9 cellular contexts compared by ENCODE assay signal in genomic region chr1:39213511-39214002, GRCh38. TPM values are rescaled to one million over a fixed set of nuclear protein-coding genes. Genes with fewer than 3 reads are reported as not detected.
DNase-seq lines count a peak whose midpoint lies in the region; ATAC-seq, FAIRE-seq and TF ChIP-seq lines count a peak whose summit lies in the region.
"Had no signal": no experiment of that assay in that cellular context is flagged by ENCODE, and none has a peak within 500 bp of the region (broad histone marks: within the 10 kb centered on the region; RNA-seq: fewer than 3 reads in every experiment).

No MANE protein-coding gene starts in this region.

- dilution Hi-C loops in endothelial cell of umbilical vein (cut with MboI; ENCODE audit: extremely low pct_ligation_motif_present, low sequenced_read_pairs), result no loop called here

- peaks cover 91% of the 10 kb centered on the region for H3K79me2 ChIP-seq in endothelial cell of umbilical vein (ENCODE audit: control insufficient read depth, insufficient read depth, low read length)

- peaks cover 9% of the 10 kb centered on the region for H4K20me1 ChIP-seq in endothelial cell of umbilical vein (replicated peaks; ENCODE audit: control insufficient read depth, extremely low read depth, insufficient read depth, low read length)

- peak overlapping the region; percentile 28 for H3K4me2 ChIP-seq in endothelial cell of umbilical vein (ENCODE audit: insufficient read depth, low read length)

- no TSS peak for BruUV-seq in endothelial cell of umbilical vein (replicated peaks; lab: Mats Ljungman, UMichigan)

- TF ChIP-seq CTCF in endothelial cell of umbilical vein (IDR thresholded peaks at IDR 0.05; ENCODE audit: extremely low read depth in 1 of 2, insufficient read depth in 1 of 2, low read depth in 1 of 2, low read length in 2 of 2), result no peak
- no peak for TF ChIP-seq CTCF in pancreas (IDR thresholded peaks at IDR 0.05)

- DNase-seq in CD1c-positive myeloid dendritic cell (ENCODE audit: extremely low spot score) (peak; percentile 35), OCI-M1 (lab: John Stamatoyannopoulos, UW) (peak; percentile 57), endothelial cell of umbilical vein (ENCODE audit: low read depth, low spot score) (peak; percentile 41), pancreas (no peak), inferior parietal cortex (ENCODE audit: extremely low spot score) (no peak)
- DNase-seq in stimulated activated CD8-positive, alpha-beta memory T cell treated with anti-CD3 and anti-CD28 coated beads, Interleukin-4, amount 100 ng/mL, for 48 hours, result no peak

- H3K9ac ChIP-seq in endothelial cell of umbilical vein (replicated peaks; ENCODE audit: extremely low read depth, insufficient read depth, low read length), result no peak overlapping the region

- H3K4me1 ChIP-seq in endothelial cell of umbilical vein (ENCODE audit: control insufficient read depth, extremely low read depth, insufficient read depth, low read length) (peaks cover 34% of the 10 kb centered on the region), pancreas (peaks cover 9 to 31% (median 18%) of the 10 kb centered on the region in 3 donors)

- H3K27ac ChIP-seq in endothelial cell of umbilical vein (ENCODE audit: insufficient read depth, low read depth, low read length), result peak overlapping the region; percentile 32
- peak overlapping the region; percentile 9 to 45 (median 30) for H3K27ac ChIP-seq in pancreas

- H3K36me3 ChIP-seq in endothelial cell of umbilical vein (ENCODE audit: control insufficient read depth in 2 of 2, extremely low read depth in 1 of 2, insufficient read depth in 2 of 2, low read length in 2 of 2) (no peaks in the 10 kb centered on the region), pancreas (no peaks in the 10 kb centered on the region)

- no peak for TF ChIP-seq POLR2A in endothelial cell of umbilical vein (IDR thresholded peaks at IDR 0.05; ENCODE audit: low read depth, low read length)

- FAIRE-seq in endothelial cell of umbilical vein (lab: Jason Lieb, UNC), result no peak
- FAIRE-seq in pancreas (lab: Jason Lieb, UNC), result no peak
- FAIRE-seq: colon had no signal

- 63 to 67% methylated on average over 7 of the region's 7 CpGs for WGBS in pancreas, 2 donors

- CTCF ChIA-PET in endothelial cell of umbilical vein (lab: Charles Lee), result interaction anchor here (1.0 to 4.8 kb wide), 11 partner anchors 9 to 174 kb away, joined by 3 to 41 read pairs (median 5); partner anchors contain the start of gene MACF1

- H2AFZ ChIP-seq in endothelial cell of umbilical vein (ENCODE audit: low read depth, low read length), result no peak overlapping the region

- H3K9me3 ChIP-seq in endothelial cell of umbilical vein (replicated peaks; ENCODE audit: control insufficient read depth, insufficient read depth, low read length) (no peaks in the 10 kb centered on the region), pancreas (no peaks in the 10 kb centered on the region)

- no peaks in the 10 kb centered on the region for H3K9me1 ChIP-seq in endothelial cell of umbilical vein (replicated peaks; ENCODE audit: control insufficient read depth, extremely low read depth, insufficient read depth, low read length)

- no peaks in the 10 kb centered on the region for H3K27me3 ChIP-seq in endothelial cell of umbilical vein (ENCODE audit: control insufficient read depth in 2 of 2, insufficient read depth in 2 of 2, low read length in 2 of 2)
- no peaks in the 10 kb centered on the region for H3K27me3 ChIP-seq in pancreas

- POLR2A ChIA-PET in endothelial cell of umbilical vein (lab: Charles Lee), result interaction anchor here (0.7 to 1.3 kb wide), 2 partner anchors 21 to 100 kb away, joined by 3 to 5 read pairs; no protein-coding TSS in a partner anchor

- ATAC-seq in pancreas, result no peak
- no peak for ATAC-seq in HG03135 (IDR thresholded peaks at IDR 0.05; ENCODE audit: unreplicated experiment)
- ATAC-seq in GM21360 (IDR thresholded peaks at IDR 0.05; ENCODE audit: unreplicated experiment), result no peak

- H3K4me3 ChIP-seq in endothelial cell of umbilical vein (replicated peaks in 1 of 3; ENCODE audit: insufficient read depth in 1 of 3, low read depth in 1 of 3, low read length in 3 of 3) (no peak overlapping the region), pancreas (no peak overlapping the region)

- intact Hi-C loops in endothelial cell of umbilical vein (cut with micrococcal nuclease) (no loop called here), pancreas (cut with DNase I) (no loop called here)

TF ChIP-seq in endothelial cell of umbilical vein, 7 proteins besides CTCF, POLR2A, EP300 and RAD21:
- no peak for TF ChIP-seq MYC (IDR thresholded peaks at IDR 0.05; ENCODE audit: low read depth, low read length)
- no peak for TF ChIP-seq POLR2AphosphoS5 (IDR thresholded peaks at IDR 0.05; ENCODE audit: insufficient read depth, low read depth, low read length)
- TF ChIP-seq, protein P1, sequence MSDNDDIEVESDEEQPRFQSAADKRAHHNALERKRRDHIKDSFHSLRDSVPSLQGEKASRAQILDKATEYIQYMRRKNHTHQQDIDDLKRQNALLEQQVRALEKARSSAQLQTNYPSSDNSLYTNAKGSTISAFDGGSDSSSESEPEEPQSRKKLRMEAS (IDR thresholded peaks at IDR 0.05; ENCODE audit: insufficient read depth, insufficient read length), result no peak
- TF ChIP-seq GATA2 (IDR thresholded peaks at IDR 0.05; ENCODE audit: insufficient read depth, insufficient read length, low read depth, low read length), result peak; percentile 63
- TF ChIP-seq EZH2 (IDR thresholded peaks at IDR 0.05; ENCODE audit: borderline replicate concordance, low read depth, low read length, severe bottlenecking), result no peak
TF ChIP-seq in endothelial cell of umbilical vein: peak in this region for 1.

RNA-seq across cellular contexts. Expression of gene MACF1, which starts 9.1 kb away (rescaled TPM):
- total RNA-seq in endothelial cell of umbilical vein (566 and 587 TPM in 2 replicates), pancreas (100 to 1,000 TPM in 3 of 6 donors, 10 to 100 TPM in 3; 80.3 to 161 (median 107) TPM)
- polyA plus RNA-seq in endothelial cell of umbilical vein (105 and 122 TPM in 2 replicates), pancreas (10 to 100 TPM; 49.8 to 58.8 TPM)
- polyA plus RNA-seq in endothelial cell of umbilical vein (2011; cell fraction: cytosol; rRNA removed), result 88.8 and 94.8 TPM in 2 replicates
- polyA plus RNA-seq in endothelial cell of umbilical vein (2011; cell fraction: nucleus; rRNA removed), result 706 and 748 TPM in 2 replicates
- 235 and 287 TPM in 2 replicates for polyA plus RNA-seq in endothelial cell of umbilical vein (2012)
- polyA minus RNA-seq in endothelial cell of umbilical vein, result 720 and 782 TPM in 2 replicates
- 48.2 TPM for polyA minus RNA-seq in endothelial cell of umbilical vein (2011; cell fraction: cytosol; rRNA and poly(A)+ RNA removed)
- polyA minus RNA-seq in endothelial cell of umbilical vein (2011; cell fraction: nucleus; rRNA and poly(A)+ RNA removed), result 1,459 and 2,004 TPM in 2 replicates

Comparison
In these comparisons a context has a peak if more than half of its experiments do, and no peak if none do; other contexts are left out.
1. DNase-seq: peak in CD1c-positive myeloid dendritic cell (single experiment), OCI-M1 (single experiment) and endothelial cell of umbilical vein (single experiment); none in pancreas (0 of 6), inferior parietal cortex (single experiment) and stimulated activated CD8-positive, alpha-beta memory T cell treated with anti-CD3 and anti-CD28 coated beads, Interleukin-4, amount 100 ng/mL, for 48 hours (single experiment).